17 cellular contexts compared by ENCODE assay signal in the genomic region with DNA sequence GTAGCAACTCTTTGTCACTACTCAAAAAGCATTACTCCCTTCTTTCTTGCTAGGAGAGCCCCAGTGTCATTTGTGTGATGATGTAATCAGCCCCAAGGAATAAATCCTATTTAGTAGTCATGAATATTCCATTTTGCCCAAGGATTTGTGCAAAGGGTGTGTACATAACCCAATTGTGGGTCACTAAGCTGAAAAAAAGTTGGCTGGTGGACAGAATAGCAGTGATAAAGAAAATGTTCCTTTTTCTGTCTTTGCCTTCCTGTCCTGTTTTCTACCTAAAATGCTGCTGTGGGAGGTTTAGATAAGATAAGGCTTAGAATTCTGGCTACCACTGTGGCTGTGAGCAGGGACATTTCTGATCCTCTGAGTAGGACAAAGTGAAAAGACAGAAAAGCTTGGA.
DNase-seq lines count a peak whose midpoint lies in the region; ATAC-seq and TF ChIP-seq lines count a peak whose summit lies in the region.
"Had no signal": no experiment of that assay in that cellular context is flagged by ENCODE, and none has a peak within 500 bp of the region (broad histone marks: within the 10 kb centered on the region; RNA-seq: fewer than 3 reads in every experiment).

No MANE protein-coding gene starts in this region.

- CTCF ChIA-PET in A673 (lab: Charles Lee), result no interaction called here

- H3K9me3 ChIP-seq in A673 (ENCODE audit: low read depth, low read length, poor library complexity, severe bottlenecking) (no peaks in the 10 kb centered on the region), mesodermal cell (ENCODE audit: control insufficient read depth, low read length) (no peaks in the 10 kb centered on the region)
- H3K9me3 ChIP-seq: BLaER1 treated with 17β-estradiol and CSF1 and Interleukin-3, amounts not matched to agents 10 nM and 100 nM; Caco-2 had no signal

- ATAC-seq in SK-N-SH treated with all-trans-retinoic acid at 6 μM for 48 hours, result peak; percentile 24; the same call in 1 of the 3 replicates
- ATAC-seq: CD8-positive, alpha-beta T cell had no signal

- no peaks in the 10 kb centered on the region for H3K27me3 ChIP-seq in A673 (replicated peaks; ENCODE audit: insufficient read depth, low read depth, low read length, poor library complexity)
- H3K27me3 ChIP-seq: BLaER1 treated with 17β-estradiol and CSF1 and Interleukin-3, amounts not matched to agents 10 nM and 100 nM had no signal

- H3K36me3 ChIP-seq in A673 (ENCODE audit: insufficient read depth, low read length, poor library complexity, severe bottlenecking) (no peaks in the 10 kb centered on the region), mesodermal cell (ENCODE audit: control insufficient read depth, insufficient read depth, low read length) (no peaks in the 10 kb centered on the region)
- H3K36me3 ChIP-seq: BLaER1 treated with 17β-estradiol and CSF1 and Interleukin-3, amounts not matched to agents 10 nM and 100 nM had no signal

- H3K4me3 ChIP-seq in A673 (ENCODE audit: low read depth, low read length, poor library complexity, severe bottlenecking) (no peak overlapping the region), mesodermal cell (ENCODE audit: extremely low read depth, insufficient read depth, low read length, poor library complexity, severe bottlenecking) (no peak overlapping the region)
- H3K4me3 ChIP-seq: BLaER1 treated with 17β-estradiol and CSF1 and Interleukin-3, amounts not matched to agents 10 nM and 100 nM had no signal

- intact Hi-C loops in A673 (cut with micrococcal nuclease; ENCODE audit: unreplicated experiment), result loop anchor here (5.0 kb wide), 3 partner anchors 93 to 1182 kb away; partner anchors contain the start of gene ISL1

- H3K27ac ChIP-seq in A673 (ENCODE audit: low read depth, low read length, poor library complexity, severe bottlenecking), result peak overlapping the region; percentile 3
- peak overlapping the region; percentile 39 for H3K27ac ChIP-seq in mesodermal cell (ENCODE audit: low read depth, low read length, severe bottlenecking)
- no peak overlapping the region for H3K27ac ChIP-seq in substantia nigra (ENCODE audit: low read depth, low read length, poor library complexity, severe bottlenecking)
- H3K27ac ChIP-seq: BLaER1 treated with 17β-estradiol and CSF1 and Interleukin-3, amounts not matched to agents 10 nM and 100 nM; C4-2B had no signal

- no peak for TF ChIP-seq CTCF in A673 (conservative IDR thresholded peaks at IDR 0.05; ENCODE audit: low read depth, low read length)

- DNase-seq in A673 (ENCODE audit: low spot score) (peak; percentile 78), OCI-M1 (lab: John Stamatoyannopoulos, UW) (peak; percentile 50), GM19238 (ENCODE audit: insufficient read length, low spot score) (no peak), substantia nigra (lab: John Stamatoyannopoulos, UW) (no peak), SIG-M5 (lab: John Stamatoyannopoulos, UW) (no peak)
- DNase-seq: 8988T; AML-193; Caco-2; Calu3; CD4-positive, alpha-beta T cell; CD8-positive, alpha-beta T cell; DMS79 treated with DMSO at 0.1 percent for 48 hours; GF-D8 had no signal

- no TSS peak for BruUV-seq in A673 (replicated peaks; lab: Mats Ljungman, UMichigan)

- POLR2A ChIA-PET in A673 (lab: Charles Lee; ENCODE audit: low non-redundant PET), result no interaction called here

- peaks cover 28% of the 10 kb centered on the region for H3K4me1 ChIP-seq in A673 (ENCODE audit: insufficient read depth, low read length, poor library complexity, severe bottlenecking)
- H3K4me1 ChIP-seq in mesodermal cell (ENCODE audit: control insufficient read depth, insufficient read depth, low read length, poor library complexity, severe bottlenecking), result no peaks in the 10 kb centered on the region
- H3K4me1 ChIP-seq: BLaER1 treated with 17β-estradiol and CSF1 and Interleukin-3, amounts not matched to agents 10 nM and 100 nM; Caco-2 had no signal

TF ChIP-seq in SK-N-SH treated with all-trans-retinoic acid at 6 μM for 48 hours, 23 proteins besides CTCF, POLR2A, EP300 and RAD21:
- TF ChIP-seq ZNF565 (CRISPR knock-in tag; conservative IDR thresholded peaks at IDR 0.05; ENCODE audit: low read depth) (no peak), ISL1 (CRISPR knock-in tag; IDR thresholded peaks at IDR 0.05) (peak; percentile 47; the same call in 1 of the 2 replicates), TCF4 (CRISPR knock-in tag; IDR thresholded peaks at IDR 0.05; ENCODE audit: borderline replicate concordance) (peak; percentile 57; the same call in 1 of the 2 replicates)
TF ChIP-seq in SK-N-SH treated with all-trans-retinoic acid at 6 μM for 48 hours: peak in this region for 2.

Comparison
In these comparisons a context has a peak if more than half of its experiments do, and no peak if none do; other contexts are left out.
1. DNase-seq: peak in A673 (single experiment) and OCI-M1 (single experiment); none in GM19238 (single experiment), substantia nigra (0 of 49) and SIG-M5 (single experiment).